In genomic region chr16:48608871-48609452, GRCh38 we compare ENCODE assay signal across 8 cellular contexts. TPM values are rescaled to one million over a fixed set of nuclear protein-coding genes. Genes with fewer than 3 reads are reported as not detected.
DNase-seq lines count a peak whose midpoint lies in the region; ATAC-seq, FAIRE-seq and TF ChIP-seq lines count a peak whose summit lies in the region.

No MANE protein-coding gene starts in this region.

- H3K36me3 Mint-ChIP-seq in HFFc6 (ENCODE audit: low read depth) = peaks cover 11% of the 10 kb centered on the region

- peaks cover 33% of the 10 kb centered on the region for H3K4me1 Mint-ChIP-seq in HFFc6 (ENCODE audit: low read depth)

- H3K36me3 ChIP-seq in breast epithelium (no peaks in the 10 kb centered on the region), mucosa of descending colon (ENCODE audit: low read depth) (no peaks in the 10 kb centered on the region)

- H3K27me3 ChIP-seq in breast epithelium = no peaks in the 10 kb centered on the region

- H3K4me2 ChIP-seq in A549 = peak overlapping the region; percentile 88

- TF ChIP-seq POLR2A in A549 (IDR thresholded peaks at IDR 0.05; ENCODE audit: low read length) (no peak), breast epithelium (IDR thresholded peaks at IDR 0.05) (no peak)

- H3K4me3 ChIP-seq in A549 = peak overlapping the region; percentile 61
- H3K4me3 ChIP-seq in breast epithelium = peak overlapping the region; percentile 95 to 98 (median 95)
- H3K4me3 ChIP-seq in mucosa of descending colon = peak overlapping the region; percentile 90

- TF ChIP-seq EP300 in A549 (IDR thresholded peaks at IDR 0.05) = no peak

- peak overlapping the region; percentile 92 for H3K4me3 Mint-ChIP-seq in HFFc6

- H3K4me1 ChIP-seq in A549 (peaks cover 39% of the 10 kb centered on the region), breast epithelium (peaks cover 11 to 33% of the 10 kb centered on the region in 2 donors), mucosa of descending colon (ENCODE audit: low read depth) (peaks cover 53% of the 10 kb centered on the region)

- 0 out of 2 replicates have a peak, but pooled peaks cover 4% of the 10 kb centered on the region for H3K9me3 Mint-ChIP-seq in HFFc6

- H3K9me3 ChIP-seq in A549 (no peaks in the 10 kb centered on the region), breast epithelium (no peaks in the 10 kb centered on the region), mucosa of descending colon (no peaks in the 10 kb centered on the region)

- H3K27ac Mint-ChIP-seq in HFFc6 = peak overlapping the region; percentile 64

- TF ChIP-seq CTCF in A549 (IDR thresholded peaks at IDR 0.05) (no peak), HFFc6 (IDR thresholded peaks at IDR 0.05) (no peak), breast epithelium (IDR thresholded peaks at IDR 0.05) (no peak), mucosa of descending colon (IDR thresholded peaks at IDR 0.05) (no peak)

- H3K27ac ChIP-seq in A549 (peak overlapping the region; percentile 81 to 96), breast epithelium (peak overlapping the region; percentile 98)

- ATAC-seq in A549 (peak in 1 of 2 experiments; percentile 49; a peak in 3 of 6 replicates), mucosa of descending colon (no peak), HG02642 (IDR thresholded peaks at IDR 0.05; ENCODE audit: poor library complexity, unreplicated experiment) (no peak), HG03469 (IDR thresholded peaks at IDR 0.05; ENCODE audit: unreplicated experiment) (no peak)

- TF ChIP-seq RAD21 in A549 (conservative IDR thresholded peaks at IDR 0.05 in 1 of 2, IDR thresholded peaks at IDR 0.05 in 1 of 2) = no peak

- CTCF ChIA-PET in A549 (lab: Yijun Ruan, JAX) = interaction anchor here (0.6 to 7.1 kb wide), 2 partner anchors 14 to 257 kb away, joined by 4 to 68 read pairs; no protein-coding TSS in a partner anchor

- FAIRE-seq in A549 (lab: Jason Lieb, UNC) = no peak

- 45% methylated on average over 25 of the region's 25 CpGs for WGBS in A549 (ENCODE audit: missing lambda C conversion rate)

- POLR2A ChIA-PET in A549 (lab: Yijun Ruan, JAX) = interaction anchor here (1.0 to 2.6 kb wide), 2 partner anchors 14 to 82 kb away, joined by 4 to 9 read pairs; no protein-coding TSS in a partner anchor

- no peak for DNase-seq in A549 (ENCODE audit: low read depth in 1 of 2, low spot score in 1 of 2)
- DNase-seq in HFFc6 = no peak
- no peak for DNase-seq in breast epithelium (ENCODE audit: low spot score in 2 of 2)
- DNase-seq in mucosa of descending colon = no peak
- DNase-seq in NOMO-1 treated with dmso at 0.1 percent for 144 hours (lab: John Stamatoyannopoulos, UW; ENCODE audit: unreplicated experiment) = no peak
- no peak for DNase-seq in iPS-NIHi11 (ENCODE audit: low spot score)

- intact Hi-C loops in breast epithelium (cut with DNase I; ENCODE audit: low total_unique reads) = no loop called here
- intact Hi-C loops in mucosa of descending colon (cut with DNase I, micrococcal nuclease) = loop anchor here in 1 of 2 donors (10.0 kb wide), 1 partner anchor 54 kb away; no protein-coding TSS in a partner anchor

- H3K27me3 Mint-ChIP-seq in HFFc6 (ENCODE audit: insufficient read depth) = no peaks in the 10 kb centered on the region

TF ChIP-seq in A549, 52 proteins besides CTCF, POLR2A, EP300 and RAD21:
- no peak for TF ChIP-seq RNF2 (IDR thresholded peaks at IDR 0.05; ENCODE audit: borderline replicate concordance, low read depth)
- TF ChIP-seq CEBPB (IDR thresholded peaks at IDR 0.05) = no peak
- TF ChIP-seq CHD4 (IDR thresholded peaks at IDR 0.05; ENCODE audit: borderline replicate concordance) = no peak
- TF ChIP-seq ZNF302 (CRISPR knock-in tag; IDR thresholded peaks at IDR 0.05) = no peak
- no peak for TF ChIP-seq MYC (IDR thresholded peaks at IDR 0.05; ENCODE audit: borderline replicate concordance, low read length)
- no peak for TF ChIP-seq PBX3 (IDR thresholded peaks at IDR 0.05)
- no peak for TF ChIP-seq HDAC2 (IDR thresholded peaks at IDR 0.05)
- no peak for TF ChIP-seq KDM5A (IDR thresholded peaks at IDR 0.05)
- TF ChIP-seq REST (IDR thresholded peaks at IDR 0.05) = no peak

RNA-seq across cellular contexts. Expression of gene N4BP1, which starts 1.0 kb away (rescaled TPM):
- polyA plus RNA-seq in A549 (2011; rRNA removed) = 18.4 and 20.4 TPM in 2 replicates
- 5.8 and 7.3 TPM in 2 replicates for polyA plus RNA-seq in A549 (2012; cell fraction: cytosol; rRNA removed)
- polyA plus RNA-seq in A549 (2012; cell fraction: nucleus; rRNA removed) = 14.0 and 14.8 TPM in 2 replicates
- 12.6 to 14.4 TPM (median 14.1 TPM) in 3 replicates for polyA plus RNA-seq in A549 (2017; fragmentation: RNase III; extraction: RNeasy Plus Mini Kit Qiagen cat#74134 plus additional on column Dnase treatment)
- 12.1 and 12.8 TPM in 2 replicates for polyA minus RNA-seq in A549 (2011; rRNA and poly(A)+ RNA removed)
- total RNA-seq in HFFc6 (2021; fragmentation: NEBNext Ultra II Directional; extraction: Animal tissue kit (Norgen Biotek cat#: 25700)) = 10 to 100 TPM; 18.6 to 30.3 (median 25.0) TPM
- 10 to 100 TPM; 24.3 to 43.8 (median 36.4) TPM for total RNA-seq in breast epithelium
- total RNA-seq in mucosa of descending colon = 10 to 100 TPM; 34.6 to 38.9 (median 37.1) TPM
